In genomic region chr14:93114068-93114710, GRCh38 we compare ENCODE assay signal across 8 cellular contexts. TPM values are rescaled to one million over a fixed set of nuclear protein-coding genes. Genes with fewer than 3 reads are reported as not detected.
DNase-seq lines count a peak whose midpoint lies in the region; ATAC-seq, FAIRE-seq and TF ChIP-seq lines count a peak whose summit lies in the region.

No MANE protein-coding gene starts in this region.

- peaks cover 12% of the 10 kb centered on the region for H3K4me1 ChIP-seq in endothelial cell of umbilical vein (ENCODE audit: control insufficient read depth, extremely low read depth, insufficient read depth, low read length)

- CTCF ChIA-PET in RWPE1 (lab: Yijun Ruan, JAX) (interaction anchor here (0.6 to 2.7 kb wide), 8 partner anchors 9 to 912 kb away, joined by 3 to 13 read pairs (median 8); partner anchors contain the start of gene OTUB2), endothelial cell of umbilical vein (lab: Charles Lee) (interaction anchor here (0.9 to 4.1 kb wide), 41 partner anchors 7 to 506 kb away, joined by 3 to 121 read pairs (median 7); partner anchors contain the start of genes GON7, LYSET, MOAP1 and UBR7)

- peaks cover 10% of the 10 kb centered on the region for H3K27me3 Mint-ChIP-seq in neural crest cell (ENCODE audit: low read depth)

- dilution Hi-C loops in endothelial cell of umbilical vein (cut with MboI; ENCODE audit: extremely low pct_ligation_motif_present, low sequenced_read_pairs) = no loop called here

- H3K4me3 ChIP-seq in endothelial cell of umbilical vein (replicated peaks in 1 of 3; ENCODE audit: insufficient read depth in 1 of 3, low read depth in 1 of 3, low read length in 3 of 3) = peak overlapping the region in 2 of 3 experiments; percentile 43 to 62

- H3K9me3 Mint-ChIP-seq in neural crest cell = no peaks in the 10 kb centered on the region

- no peaks in the 10 kb centered on the region for H3K36me3 ChIP-seq in endothelial cell of umbilical vein (ENCODE audit: control insufficient read depth in 2 of 2, extremely low read depth in 1 of 2, insufficient read depth in 2 of 2, low read length in 2 of 2)

- POLR2A ChIA-PET in RWPE1 (lab: Yijun Ruan, JAX; ENCODE audit: low non-redundant PET) (interaction anchor here (0.6 kb wide), 1 partner anchor 88 kb away, joined by 6 read pairs; no protein-coding TSS in a partner anchor), endothelial cell of umbilical vein (lab: Charles Lee) (interaction anchor here (1.7 kb wide), 1 partner anchor 71 kb away, joined by 4 read pairs; the partner anchor contains the start of genes LYSET and MOAP1)

- H3K27ac ChIP-seq in RWPE1 = peak overlapping the region; percentile 96
- no peak overlapping the region for H3K27ac ChIP-seq in endothelial cell of umbilical vein (ENCODE audit: insufficient read depth, low read depth, low read length)

- FAIRE-seq in endothelial cell of umbilical vein (lab: Jason Lieb, UNC) (peak; percentile 28), HTR-8/SVneo (lab: Jason Lieb, UNC) (no peak)

- no peak overlapping the region for H3K27ac Mint-ChIP-seq in neural crest cell (ENCODE audit: unreplicated experiment)

- H3K36me3 Mint-ChIP-seq in neural crest cell (ENCODE audit: low read depth) = no peaks in the 10 kb centered on the region

- no peaks in the 10 kb centered on the region for H3K9me3 ChIP-seq in endothelial cell of umbilical vein (replicated peaks; ENCODE audit: control insufficient read depth, insufficient read depth, low read length)

- peak overlapping the region; percentile 9 for H3K4me2 ChIP-seq in endothelial cell of umbilical vein (ENCODE audit: insufficient read depth, low read length)

- H2AFZ ChIP-seq in endothelial cell of umbilical vein (ENCODE audit: low read depth, low read length) = no peak overlapping the region

- no peaks in the 10 kb centered on the region for H3K27me3 ChIP-seq in endothelial cell of umbilical vein (ENCODE audit: control insufficient read depth in 2 of 2, insufficient read depth in 2 of 2, low read length in 2 of 2)

- no peak for TF ChIP-seq POLR2A in endothelial cell of umbilical vein (IDR thresholded peaks at IDR 0.05; ENCODE audit: low read depth, low read length)

- H3K9me1 ChIP-seq in endothelial cell of umbilical vein (replicated peaks; ENCODE audit: control insufficient read depth, extremely low read depth, insufficient read depth, low read length) = no peaks in the 10 kb centered on the region

- peak; percentile 15 to 52 for DNase-seq in NCI-H2081 (lab: John Stamatoyannopoulos, UW)
- no peak for DNase-seq in NCI-H2081 treated with DMSO at 0.1 percent for 48 hours (lab: John Stamatoyannopoulos, UW)
- no peak for DNase-seq in RWPE1 (ENCODE audit: low spot score)
- peak; percentile 8 for DNase-seq in endothelial cell of umbilical vein (ENCODE audit: low read depth, low spot score)
- DNase-seq in neural crest cell (ENCODE audit: low read depth, low spot score) = no peak
- DNase-seq in HTR-8/SVneo (ENCODE audit: insufficient read length, low spot score) = no peak
- DNase-seq in SKM-1 treated with dmso at 0.1 percent for 144 hours (lab: John Stamatoyannopoulos, UW; ENCODE audit: unreplicated experiment) = no peak

- TF ChIP-seq CTCF in RWPE1 (conservative IDR thresholded peaks at IDR 0.05; ENCODE audit: low read depth) (no peak), endothelial cell of umbilical vein (IDR thresholded peaks at IDR 0.05; ENCODE audit: extremely low read depth in 1 of 2, insufficient read depth in 1 of 2, low read depth in 1 of 2, low read length in 2 of 2) (no peak), neural crest cell (conservative IDR thresholded peaks at IDR 0.05) (no peak)

- H3K4me1 Mint-ChIP-seq in neural crest cell = peaks cover 27% of the 10 kb centered on the region

- H3K79me2 ChIP-seq in endothelial cell of umbilical vein (ENCODE audit: control insufficient read depth, insufficient read depth, low read length) = peaks cover 4% of the 10 kb centered on the region

- intact Hi-C loops in endothelial cell of umbilical vein (cut with micrococcal nuclease) = loop anchor here (5.0 to 10.0 kb wide), 4 partner anchors 142 to 503 kb away; partner anchors contain the start of genes BTBD7 and GOLGA5

- H4K20me1 ChIP-seq in endothelial cell of umbilical vein (replicated peaks; ENCODE audit: control insufficient read depth, extremely low read depth, insufficient read depth, low read length) = no peaks in the 10 kb centered on the region

- no peak overlapping the region for H3K9ac ChIP-seq in endothelial cell of umbilical vein (replicated peaks; ENCODE audit: extremely low read depth, insufficient read depth, low read length)

- no peak for ATAC-seq in HG03045 (IDR thresholded peaks at IDR 0.05; ENCODE audit: unreplicated experiment)

- H3K4me3 Mint-ChIP-seq in neural crest cell = peak overlapping the region; percentile 88

- TSS peak; percentile 20 for BruUV-seq in endothelial cell of umbilical vein (replicated peaks; lab: Mats Ljungman, UMichigan)

TF ChIP-seq in endothelial cell of umbilical vein, 7 proteins besides CTCF, POLR2A, EP300 and RAD21:
- no peak for TF ChIP-seq POLR2AphosphoS5 (IDR thresholded peaks at IDR 0.05; ENCODE audit: insufficient read depth, low read depth, low read length)
- TF ChIP-seq MAX (IDR thresholded peaks at IDR 0.05; ENCODE audit: insufficient read depth, insufficient read length) = no peak
- no peak for TF ChIP-seq FOS (IDR thresholded peaks at IDR 0.05; ENCODE audit: borderline replicate concordance, insufficient read depth, low read length)
- no peak for TF ChIP-seq GATA2 (IDR thresholded peaks at IDR 0.05; ENCODE audit: insufficient read depth, insufficient read length, low read depth, low read length)
- no peak for TF ChIP-seq JUN (IDR thresholded peaks at IDR 0.05; ENCODE audit: borderline replicate concordance, insufficient read depth, insufficient read length, low read depth)

RNA-seq across cellular contexts. Expression of gene ITPK1, which starts 1.5 kb away (rescaled TPM):
- total RNA-seq in endothelial cell of umbilical vein (38.9 and 51.8 TPM in 2 replicates), neural crest cell (59.8 and 63.8 TPM in 2 replicates)
- polyA plus RNA-seq in endothelial cell of umbilical vein = 39.6 and 44.2 TPM in 2 replicates
- polyA plus RNA-seq in endothelial cell of umbilical vein (2011; cell fraction: cytosol; rRNA removed) = 43.6 and 45.8 TPM in 2 replicates
- polyA plus RNA-seq in endothelial cell of umbilical vein (2011; cell fraction: nucleus; rRNA removed) = 44.9 and 45.1 TPM in 2 replicates
- 32.8 and 34.1 TPM in 2 replicates for polyA plus RNA-seq in endothelial cell of umbilical vein (2012)
- polyA minus RNA-seq in endothelial cell of umbilical vein = 87.6 and 93.9 TPM in 2 replicates
- polyA minus RNA-seq in endothelial cell of umbilical vein (2011; cell fraction: cytosol; rRNA and poly(A)+ RNA removed) = 75.1 TPM
- 15.7 and 17.3 TPM in 2 replicates for polyA minus RNA-seq in endothelial cell of umbilical vein (2011; cell fraction: nucleus; rRNA and poly(A)+ RNA removed)

Comparison
In these comparisons a context has a peak if more than half of its experiments do, and no peak if none do; other contexts are left out.
1. DNase-seq: peak in NCI-H2081 (2 of 2) and endothelial cell of umbilical vein (single experiment); none in NCI-H2081 treated with DMSO at 0.1 percent for 48 hours (single experiment), RWPE1 (single experiment), neural crest cell (single experiment), HTR-8/SVneo (single experiment) and SKM-1 treated with dmso at 0.1 percent for 144 hours (single experiment).